In genomic region chr2:232658217-232658785, GRCh38 we compare ENCODE assay signal across 13 cellular contexts. TPM values are rescaled to one million over a fixed set of nuclear protein-coding genes. Genes with fewer than 3 reads are reported as not detected.
DNase-seq lines count a peak whose midpoint lies in the region; ATAC-seq and TF ChIP-seq lines count a peak whose summit lies in the region.
"Had no signal": no experiment of that assay in that cellular context is flagged by ENCODE, and none has a peak within 500 bp of the region (broad histone marks: within the 10 kb centered on the region; RNA-seq: fewer than 3 reads in every experiment).

No MANE protein-coding gene starts in this region.

- H4K20me1 ChIP-seq in mammary epithelial cell (ENCODE audit: insufficient read depth, low read length), result no peaks in the 10 kb centered on the region

- no peaks in the 10 kb centered on the region for H3K9me3 Mint-ChIP-seq in MCF 10A (ENCODE audit: unreplicated experiment)
- no peaks in the 10 kb centered on the region for H3K9me3 Mint-ChIP-seq in activated T-helper 17 cell treated with anti-CD3 and anti-CD28 coated beads, Interleukin-2, amount 50 U/mL, for 72 hours
- H3K9me3 Mint-ChIP-seq: activated T-cell treated with anti-CD3 and anti-CD28 coated beads, Interleukin-2, amount 50 U/mL, for 72 hours had no signal

- CTCF ChIA-PET in MCF 10A (lab: Yijun Ruan, JAX), result no interaction called here
- CTCF ChIA-PET in mammary epithelial cell (lab: Charles Lee; ENCODE audit: low non-redundant PET), result no interaction called here

- H3K36me3 Mint-ChIP-seq in MCF 10A (ENCODE audit: insufficient read depth, unreplicated experiment), result no peaks in the 10 kb centered on the region
- no peaks in the 10 kb centered on the region for H3K36me3 Mint-ChIP-seq in activated T-helper 17 cell treated with anti-CD3 and anti-CD28 coated beads, Interleukin-2, amount 50 U/mL, for 72 hours (ENCODE audit: low read depth)
- H3K36me3 Mint-ChIP-seq: brain had no signal

- no peak overlapping the region for H3K27ac ChIP-seq in mammary epithelial cell (ENCODE audit: insufficient read depth, low read depth, low read length)
- H3K27ac ChIP-seq: esophagus muscularis mucosa had no signal

- H3K4me1 ChIP-seq in mammary epithelial cell (ENCODE audit: insufficient read depth, low read length), result no peaks in the 10 kb centered on the region
- H3K4me1 ChIP-seq: esophagus muscularis mucosa had no signal

- H3K4me3 Mint-ChIP-seq in MCF 10A (ENCODE audit: unreplicated experiment), result no peak overlapping the region
- H3K4me3 Mint-ChIP-seq in activated T-helper 17 cell treated with anti-CD3 and anti-CD28 coated beads, Interleukin-2, amount 50 U/mL, for 72 hours, result no peak overlapping the region
- H3K4me3 Mint-ChIP-seq: activated T-cell treated with anti-CD3 and anti-CD28 coated beads, Interleukin-2, amount 50 U/mL, for 72 hours; brain had no signal

- H3K9ac ChIP-seq in mammary epithelial cell (ENCODE audit: insufficient read depth, low read length), result no peak overlapping the region

- no peak for TF ChIP-seq CTCF in MCF 10A (IDR thresholded peaks at IDR 0.05; ENCODE audit: unreplicated experiment)
- peak in 1 of 2 donors; percentile 18 for TF ChIP-seq CTCF in mammary epithelial cell (conservative IDR thresholded peaks at IDR 0.05 in 1 of 2, IDR thresholded peaks at IDR 0.05 in 1 of 2; ENCODE audit: extremely low read depth in 1 of 2, insufficient read depth in 1 of 2, low read depth in 1 of 2, low read length in 2 of 2)
- TF ChIP-seq CTCF in epithelial cell of proximal tubule (conservative IDR thresholded peaks at IDR 0.05; ENCODE audit: low read depth, low read length), result peak; percentile 38

- no peaks in the 10 kb centered on the region for H3K4me1 Mint-ChIP-seq in MCF 10A (ENCODE audit: insufficient read depth, unreplicated experiment)
- H3K4me1 Mint-ChIP-seq in activated T-helper 17 cell treated with anti-CD3 and anti-CD28 coated beads, Interleukin-2, amount 50 U/mL, for 72 hours, result no peaks in the 10 kb centered on the region

- BruUV-seq in MCF 10A (replicated peaks; lab: Mats Ljungman, UMichigan) (no TSS peak), mammary epithelial cell (replicated peaks; lab: Mats Ljungman, UMichigan) (no TSS peak)

- no peaks in the 10 kb centered on the region for H3K9me3 ChIP-seq in mammary epithelial cell (replicated peaks; ENCODE audit: insufficient read depth, low read length)
- H3K9me3 ChIP-seq: esophagus muscularis mucosa had no signal

- WGBS in mammary epithelial cell (ENCODE audit: low coverage, missing lambda C conversion rate), result 67% methylated on average over 7 of the region's 7 CpGs

- intact Hi-C loops in MCF 10A (cut with micrococcal nuclease) (no loop called here), mammary epithelial cell (cut with micrococcal nuclease) (no loop called here)

- H3K79me2 ChIP-seq in mammary epithelial cell (ENCODE audit: insufficient read depth, low read length), result no peaks in the 10 kb centered on the region

- POLR2A ChIA-PET in MCF 10A (lab: Yijun Ruan, JAX), result interaction anchor here (0.6 to 0.7 kb wide), 2 partner anchors 36 to 166 kb away, joined by 3 read pairs; no protein-coding TSS in a partner anchor

- no peaks in the 10 kb centered on the region for H3K27me3 ChIP-seq in mammary epithelial cell (ENCODE audit: insufficient read depth, low read length)
- H3K27me3 ChIP-seq: esophagus muscularis mucosa had no signal

- H3K27ac Mint-ChIP-seq in MCF 10A (ENCODE audit: low read depth, unreplicated experiment), result no peak overlapping the region
- H3K27ac Mint-ChIP-seq in activated T-helper 17 cell treated with anti-CD3 and anti-CD28 coated beads, Interleukin-2, amount 50 U/mL, for 72 hours, result no peak overlapping the region
- H3K27ac Mint-ChIP-seq: activated T-cell treated with anti-CD3 and anti-CD28 coated beads, Interleukin-2, amount 50 U/mL, for 72 hours had no signal

- no peaks in the 10 kb centered on the region for H3K36me3 ChIP-seq in mammary epithelial cell (ENCODE audit: insufficient read depth, low read length)

- no peak for ATAC-seq in GM18873 (IDR thresholded peaks at IDR 0.05; ENCODE audit: low FRiP score, unreplicated experiment)
- ATAC-seq in activated T-helper 17 cell treated with anti-CD3 and anti-CD28 coated beads, Interleukin-2, amount 50 U/mL, for 72 hours (replicated peaks), result no peak
- ATAC-seq: activated T-cell treated with anti-CD3 and anti-CD28 coated beads, Interleukin-2, amount 50 U/mL, for 72 hours had no signal

- in situ Hi-C loops in mammary epithelial cell (cut with MboI; ENCODE audit: low sequenced_read_pairs in 2 of 2), result no loop called here

- no peak overlapping the region for H3K4me2 ChIP-seq in mammary epithelial cell (ENCODE audit: insufficient read depth, low read depth, low read length)

- dilution Hi-C loops in mammary epithelial cell (cut with HindIII; ENCODE audit: low sequenced_read_pairs), result no loop called here

- DNase-seq in MCF 10A (ENCODE audit: unreplicated experiment) (peak; percentile 43), mammary epithelial cell (no peak), NOMO-1 treated with DMSO at 0.1 percent for 48 hours (lab: John Stamatoyannopoulos, UW; ENCODE audit: unreplicated experiment) (peak; percentile 73), epithelial cell of proximal tubule (ENCODE audit: low read depth) (no peak), NCI-H345 treated with DMSO at 0.1 percent for 48 hours (lab: John Stamatoyannopoulos, UW; ENCODE audit: unreplicated experiment) (no peak)
- DNase-seq in stimulated activated CD4-positive, alpha-beta T cell treated with anti-CD3 and anti-CD28 coated beads, Interleukin-15, amount 100 ng/mL, for 24 hours, result no peak
- DNase-seq: activated T-cell treated with anti-CD3 and anti-CD28 coated beads, Interleukin-2, amount 50 U/mL, for 72 hours; kidney glomerular epithelial cell; NCI-H1930 had no signal

- no peak overlapping the region for H2AFZ ChIP-seq in mammary epithelial cell (ENCODE audit: low read depth, low read length)

- no peak overlapping the region for H3K4me3 ChIP-seq in mammary epithelial cell (replicated peaks in 1 of 3; ENCODE audit: insufficient read depth in 1 of 3, low read depth in 2 of 3, low read length in 3 of 3)
- H3K4me3 ChIP-seq in epithelial cell of proximal tubule (ENCODE audit: low read depth, low read length), result no peak overlapping the region
- H3K4me3 ChIP-seq: esophagus muscularis mucosa had no signal

- no peaks in the 10 kb centered on the region for H3K27me3 Mint-ChIP-seq in MCF 10A (ENCODE audit: insufficient read depth, unreplicated experiment)
- no peaks in the 10 kb centered on the region for H3K27me3 Mint-ChIP-seq in activated T-helper 17 cell treated with anti-CD3 and anti-CD28 coated beads, Interleukin-2, amount 50 U/mL, for 72 hours

RNA-seq across cellular contexts. Expression of gene EFHD1, which starts 24.9 kb away (rescaled TPM):
- total RNA-seq in MCF 10A (2022) (not detected in 2 replicates), mammary epithelial cell (1 to 10 TPM in 1 of 2 donors, under 1 TPM in 1; 0.87 to 2.0 TPM), epithelial cell of proximal tubule (10.3 and 16.6 TPM in 2 replicates)
- 1.1 TPM for polyA plus RNA-seq in mammary epithelial cell
- polyA minus RNA-seq in mammary epithelial cell, result not detected
- total RNA-seq in activated T-helper 17 cell treated with anti-CD3 and anti-CD28 coated beads, Interleukin-2, amount 50 U/mL, for 72 hours, result 1 to 10 TPM in 1 of 2 donors, under 1 TPM in 1; 0.71 to 1.1 TPM

RNA-seq across cellular contexts. Expression of gene GIGYF2, which starts 38.8 kb away (rescaled TPM):
- 71.1 and 90.3 TPM in 2 replicates for total RNA-seq in MCF 10A (2022)
- 10 to 100 TPM; 45.3 to 52.2 TPM for total RNA-seq in mammary epithelial cell
- 22.4 TPM for polyA plus RNA-seq in mammary epithelial cell
- polyA minus RNA-seq in mammary epithelial cell, result 73.7 TPM
- 24.0 and 31.8 TPM in 2 replicates for total RNA-seq in epithelial cell of proximal tubule
- total RNA-seq in activated T-helper 17 cell treated with anti-CD3 and anti-CD28 coated beads, Interleukin-2, amount 50 U/mL, for 72 hours, result 10 to 100 TPM; 59.7 to 71.9 TPM

Comparison
In these comparisons a context has a peak if more than half of its experiments do, and no peak if none do; other contexts are left out.
1. DNase-seq: peak in MCF 10A (single experiment) and NOMO-1 treated with DMSO at 0.1 percent for 48 hours (single experiment); none in mammary epithelial cell (single experiment), epithelial cell of proximal tubule (single experiment), stimulated activated CD4-positive, alpha-beta T cell treated with anti-CD3 and anti-CD28 coated beads, Interleukin-15, amount 100 ng/mL, for 24 hours (single experiment) and NCI-H345 treated with DMSO at 0.1 percent for 48 hours (single experiment).